22 cellular contexts compared by ENCODE assay signal in genomic region chr2:55707751-55708150, GRCh38.
"Had no signal": no experiment of that assay in that cellular context is flagged by ENCODE, and none has a peak within 500 bp of the region (broad histone marks: within the 10 kb centered on the region; RNA-seq: fewer than 3 reads in every experiment).

No MANE protein-coding gene starts in this region.

- H3K27ac Mint-ChIP-seq: activated B cell treated with CpG ODN at 0.5 μM for 24 hours; activated CD4-positive, alpha-beta memory T cell treated with anti-CD3 and anti-CD28 coated beads for 36 hours; activated naive CD8-positive, alpha-beta T cell treated with anti-CD3 and anti-CD28 coated beads, Interleukin-2, amount 10 ng/mL, durations not matched to agents 7 days and 5 days; activated T-helper 1 cell treated with anti-CD3 and anti-CD28 coated beads, Interleukin-12 subunit alpha, Interleukin-12 subunit beta, Interleukin-2, Interleukin-4 antibody, amounts not matched to agents 30 ng/mL and 10 ng/mL and 1 ng/mL, durations not matched to agents 14 hours and 24 hours and 36 hours; immature natural killer cell; natural killer cell; T-cell; type B pancreatic cell had no signal

- H3K4me3 Mint-ChIP-seq: activated B cell treated with CpG ODN at 0.5 μM for 24 hours; activated CD4-positive, alpha-beta memory T cell treated with anti-CD3 and anti-CD28 coated beads for 36 hours; activated naive CD8-positive, alpha-beta T cell treated with anti-CD3 and anti-CD28 coated beads, Interleukin-2, amount 10 ng/mL, durations not matched to agents 7 days and 5 days; activated T-helper 1 cell treated with anti-CD3 and anti-CD28 coated beads, Interleukin-12 subunit alpha, Interleukin-12 subunit beta, Interleukin-2, Interleukin-4 antibody, amounts not matched to agents 30 ng/mL and 10 ng/mL and 1 ng/mL, durations not matched to agents 14 hours and 24 hours and 36 hours; immature natural killer cell; natural killer cell; T-cell; type B pancreatic cell had no signal

- H3K4me1 Mint-ChIP-seq: activated B cell treated with CpG ODN at 0.5 μM for 24 hours; activated naive CD8-positive, alpha-beta T cell treated with anti-CD3 and anti-CD28 coated beads, Interleukin-2, amount 10 ng/mL, durations not matched to agents 7 days and 5 days; immature natural killer cell; natural killer cell; T-cell had no signal

- FAIRE-seq: colon had no signal

- H3K36me3 Mint-ChIP-seq: activated CD4-positive, alpha-beta memory T cell treated with anti-CD3 and anti-CD28 coated beads for 36 hours; immature natural killer cell; natural killer cell; T-cell; type B pancreatic cell had no signal

- H3K36me3 ChIP-seq: gastrocnemius medialis, heart right ventricle, neutrophil, right atrium auricular region, suprapubic skin had no signal

- DNase-seq: activated B cell treated with CpG ODN at 0.5 μM for 24 hours; activated CD4-positive, alpha-beta memory T cell treated with anti-CD3 and anti-CD28 coated beads for 36 hours; activated CD4-positive, alpha-beta T cell treated with anti-CD3 and anti-CD28 coated beads for 4 hours; activated naive CD8-positive, alpha-beta T cell treated with anti-CD3 and anti-CD28 coated beads, Interleukin-2, amount 10 ng/mL, durations not matched to agents 7 days and 5 days; activated T-cell treated with anti-CD3 and anti-CD28 coated beads for 4 hours; body of pancreas; gastrocnemius medialis; heart right ventricle; immature natural killer cell; left cardiac atrium; mesendoderm; natural killer cell; SK-N-SH; stimulated activated naive CD8-positive, alpha-beta T cell treated with anti-CD3 and anti-CD28 coated beads, Interleukin-15, Interleukin-2, amounts not matched to agents 100 U/mL and 50 U/mL, for 24 hours; T-cell; T-helper 9 cell had no signal

- H3K9me3 Mint-ChIP-seq: activated B cell treated with CpG ODN at 0.5 μM for 24 hours; activated CD4-positive, alpha-beta memory T cell treated with anti-CD3 and anti-CD28 coated beads for 36 hours; activated naive CD8-positive, alpha-beta T cell treated with anti-CD3 and anti-CD28 coated beads, Interleukin-2, amount 10 ng/mL, durations not matched to agents 7 days and 5 days; activated T-helper 1 cell treated with anti-CD3 and anti-CD28 coated beads, Interleukin-12 subunit alpha, Interleukin-12 subunit beta, Interleukin-2, Interleukin-4 antibody, amounts not matched to agents 30 ng/mL and 10 ng/mL and 1 ng/mL, durations not matched to agents 14 hours and 24 hours and 36 hours; immature natural killer cell; natural killer cell; T-cell; type B pancreatic cell had no signal

- H3K4me3 ChIP-seq: body of pancreas, gastrocnemius medialis, heart right ventricle, right atrium auricular region, suprapubic skin had no signal

- H3K27ac ChIP-seq: body of pancreas, gastrocnemius medialis, heart right ventricle, neutrophil, right atrium auricular region, suprapubic skin had no signal

- H3K4me1 ChIP-seq: body of pancreas, gastrocnemius medialis, heart right ventricle, right atrium auricular region, suprapubic skin had no signal

- H3K27me3 ChIP-seq: body of pancreas, gastrocnemius medialis, right atrium auricular region had no signal

- H3K9me2 ChIP-seq: SK-N-SH had no signal

- ATAC-seq: body of pancreas; gastrocnemius medialis; heart right ventricle; left cardiac atrium; natural killer cell; stimulated activated naive CD8-positive, alpha-beta T cell treated with anti-CD3 and anti-CD28 coated beads, Interleukin-15, Interleukin-2, amounts not matched to agents 100 U/mL and 50 U/mL, for 24 hours; T-cell had no signal

- H3K4me2 ChIP-seq: SK-N-SH had no signal
